ENCODE assay signal across 1 cellular context in genomic region chr1:163191301-163191700, GRCh38.
A peak's percentile ranks its signal among the peaks of the same experiment; 100 is the strongest.
TF ChIP-seq lines count a peak whose summit lies in the region.

No MANE protein-coding gene starts in this region.

TF ChIP-seq in GM12878, 131 proteins besides CTCF, POLR2A, EP300 and RAD21 (continued from another document):
- TF ChIP-seq BCL3 (IDR thresholded peaks at IDR 0.05; ENCODE audit: borderline replicate concordance, insufficient read depth, low read depth, low read length, poor library complexity, severe bottlenecking) = no peak
- no peak for TF ChIP-seq USF2 (IDR thresholded peaks at IDR 0.05; ENCODE audit: borderline replicate concordance, low read depth, low read length)
- TF ChIP-seq ZNF24 (IDR thresholded peaks at IDR 0.05) = peak; percentile 51; the same call in 1 of the 2 replicates
- TF ChIP-seq SMARCA5 (IDR thresholded peaks at IDR 0.05) = no peak
- TF ChIP-seq CHD4 (IDR thresholded peaks at IDR 0.05) = no peak
- TF ChIP-seq IKZF1 (conservative IDR thresholded peaks at IDR 0.05) = no peak
TF ChIP-seq in GM12878: peak in this region for 2.
